Comparison of ENCODE assay signal across 10 cellular contexts in the genomic region with DNA sequence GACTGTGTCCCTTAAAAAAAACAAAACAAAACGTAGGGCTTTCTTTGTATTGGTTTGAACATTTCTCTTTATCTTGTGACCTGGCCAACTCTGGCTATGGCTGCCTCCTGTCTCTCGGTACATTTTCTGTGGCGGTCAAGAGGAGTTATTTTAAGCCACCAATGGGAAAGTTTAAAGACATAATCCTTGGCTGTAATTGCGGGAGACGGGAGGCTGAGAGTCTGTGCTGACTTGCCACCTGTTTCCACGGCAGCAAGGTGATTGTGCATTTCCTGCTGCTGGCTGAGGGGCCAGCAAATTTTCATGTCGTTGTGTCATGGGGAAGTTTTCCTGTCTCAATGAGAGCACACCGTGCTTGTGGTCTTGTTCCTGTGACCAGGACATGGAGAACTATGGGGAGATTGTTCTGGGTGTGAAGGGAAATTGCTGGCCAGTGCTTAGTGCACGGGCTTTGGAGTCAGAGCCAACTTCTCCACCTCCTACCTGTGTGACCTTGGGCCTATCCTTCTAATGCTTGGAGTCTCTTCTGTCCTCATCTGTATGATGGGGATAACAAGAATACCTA. TPM values are rescaled to one million over a fixed set of nuclear protein-coding genes. Genes with fewer than 3 reads are reported as not detected.
DNase-seq lines count a peak whose midpoint lies in the region; ATAC-seq, FAIRE-seq and TF ChIP-seq lines count a peak whose summit lies in the region.
"Had no signal": no experiment of that assay in that cellular context is flagged by ENCODE, and none has a peak within 500 bp of the region (broad histone marks: within the 10 kb centered on the region; RNA-seq: fewer than 3 reads in every experiment).

No MANE protein-coding gene starts in this region.

- no peak overlapping the region for H3K4me3 ChIP-seq in bronchial epithelial cell (ENCODE audit: low read depth, low read length)
- H3K4me3 ChIP-seq: SJSA1 had no signal

- H3K36me3 ChIP-seq in bronchial epithelial cell (ENCODE audit: control insufficient read depth, insufficient read depth, low read length): no peaks in the 10 kb centered on the region
- H3K36me3 ChIP-seq: SJSA1 had no signal

- no peak for FAIRE-seq in bronchial epithelial cell (lab: Jason Lieb, UNC)
- FAIRE-seq: A204.1 had no signal

- no peak for TF ChIP-seq CTCF in bronchial epithelial cell (IDR thresholded peaks at IDR 0.05; ENCODE audit: insufficient read depth, low read length, severe bottlenecking)

- DNase-seq in DMS 273 (lab: John Stamatoyannopoulos, UW; ENCODE audit: unreplicated experiment): peak; percentile 33
- no peak for DNase-seq in DMS 273 treated with DMSO at 0.1 percent for 48 hours (lab: John Stamatoyannopoulos, UW)
- DNase-seq in NCI-H226: peak; percentile 46
- DNase-seq in bronchial epithelial cell (ENCODE audit: low read depth): peak; percentile 55
- no peak for DNase-seq in naive B cell
- DNase-seq in activated CD8-positive, alpha-beta memory T cell treated with anti-CD3 and anti-CD28 coated beads, Interleukin-2, amount 50 U/mL, for 4 hours: no peak

- no peaks in the 10 kb centered on the region for H3K27me3 Mint-ChIP-seq in naive B cell

- no peaks in the 10 kb centered on the region for H3K36me3 Mint-ChIP-seq in naive B cell

- H3K4me3 Mint-ChIP-seq in naive B cell: peak overlapping the region in 6 of 8 donors; percentile 22 to 70 (median 48)

- no peaks in the 10 kb centered on the region for H3K9me3 Mint-ChIP-seq in naive B cell

- H3K4me1 Mint-ChIP-seq in naive B cell: peaks cover 33 to 63% (median 62%) of the 10 kb centered on the region in 3 donors

- no peaks in the 10 kb centered on the region for H3K27me3 ChIP-seq in bronchial epithelial cell (ENCODE audit: control insufficient read depth, insufficient read depth, low read length)
- H3K27me3 ChIP-seq: SJSA1 had no signal

- peak overlapping the region; percentile 3 to 91 (median 60) for H3K27ac Mint-ChIP-seq in naive B cell

- ATAC-seq in naive B cell (ENCODE audit: low read depth in 2 of 2): peak; percentile 45 to 49
- no peak for ATAC-seq in HG02571 (IDR thresholded peaks at IDR 0.05; ENCODE audit: unreplicated experiment)
- ATAC-seq in GM21360 (IDR thresholded peaks at IDR 0.05; ENCODE audit: unreplicated experiment): no peak

RNA-seq across cellular contexts. Expression of a gene that starts 11.0 kb away (rescaled TPM):
- 1.6 and 2.2 TPM in 2 replicates for total RNA-seq in bronchial epithelial cell
- polyA plus RNA-seq in naive B cell (ENCODE audit: low read depth in 6 of 6): 10 to 100 TPM in 4 of 6 donors, 1 to 10 TPM in 2; 4.3 to 15.1 (median 11.6) TPM

Comparison
In these comparisons a context has a peak if more than half of its experiments do, and no peak if none do; other contexts are left out.
1. DNase-seq: peak in DMS 273 (single experiment), NCI-H226 (single experiment) and bronchial epithelial cell (single experiment); none in DMS 273 treated with DMSO at 0.1 percent for 48 hours (single experiment), naive B cell (single experiment) and activated CD8-positive, alpha-beta memory T cell treated with anti-CD3 and anti-CD28 coated beads, Interleukin-2, amount 50 U/mL, for 4 hours (single experiment).
2. ATAC-seq: peak in naive B cell (2 of 2); none in HG02571 (single experiment) and GM21360 (single experiment).